10 cellular contexts compared by ENCODE assay signal in the genomic region with DNA sequence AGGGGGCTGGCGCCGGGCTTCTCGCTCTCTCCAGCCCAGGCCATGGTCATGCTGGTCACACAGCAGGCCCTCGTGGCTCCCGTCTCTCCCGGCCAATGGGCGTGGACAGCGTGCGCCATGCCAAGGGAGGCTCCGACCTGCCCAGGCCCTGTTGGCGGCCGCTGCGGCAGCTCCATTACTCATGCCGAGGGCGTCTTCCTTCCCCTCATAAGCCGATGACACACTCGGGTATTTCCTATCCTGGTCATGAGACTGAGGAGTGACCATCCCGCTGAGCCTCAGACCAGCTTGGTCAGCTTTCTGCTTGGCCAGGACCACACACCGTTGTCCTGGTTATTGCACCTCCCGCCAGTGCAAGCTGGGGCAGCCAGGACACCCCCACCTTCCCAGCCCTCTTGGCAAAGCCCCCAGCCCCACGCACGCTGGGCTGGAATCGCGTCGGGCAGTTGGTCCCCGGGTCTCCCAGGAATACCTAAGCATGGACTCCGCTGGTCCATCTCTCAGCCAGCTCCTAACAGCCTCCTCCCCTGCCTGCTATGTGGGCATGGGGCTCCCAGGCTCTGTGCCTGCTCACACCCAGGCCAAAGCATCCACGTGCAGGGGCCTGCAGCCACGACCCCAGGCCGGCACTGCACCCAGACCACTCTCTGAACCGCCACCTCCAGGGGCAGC. TPM values are rescaled to one million over a fixed set of nuclear protein-coding genes. Genes with fewer than 3 reads are reported as not detected.
DNase-seq lines count a peak whose midpoint lies in the region; ATAC-seq, FAIRE-seq and TF ChIP-seq lines count a peak whose summit lies in the region.
"Had no signal": no experiment of that assay in that cellular context is flagged by ENCODE, and none has a peak within 500 bp of the region (broad histone marks: within the 10 kb centered on the region; RNA-seq: fewer than 3 reads in every experiment).

No MANE protein-coding gene starts in this region.

- no peak overlapping the region for H2BK15ac ChIP-seq in mesenchymal stem cell (ENCODE audit: low read depth, poor library complexity, severe bottlenecking)

- H3K14ac ChIP-seq in mesenchymal stem cell (ENCODE audit: low read length in 2 of 2), result no peak overlapping the region

- no peak overlapping the region for H3K27ac Mint-ChIP-seq in activated naive CD8-positive, alpha-beta T cell treated with anti-CD3 and anti-CD28 coated beads, Interleukin-2, amount 50 U/mL, for 24 hours

- H3K36me3 ChIP-seq in endothelial cell of umbilical vein (ENCODE audit: control insufficient read depth in 2 of 2, extremely low read depth in 1 of 2, insufficient read depth in 2 of 2, low read length in 2 of 2), result no peaks in the 10 kb centered on the region
- peaks cover 0 to 5% of the 10 kb centered on the region in 2 experiments for H3K36me3 ChIP-seq in mesenchymal stem cell (ENCODE audit: control insufficient read depth in 1 of 2, insufficient read depth in 2 of 2, low read depth in 1 of 2, low read length in 2 of 2)

- no peak for ATAC-seq in GM19463 (IDR thresholded peaks at IDR 0.05; ENCODE audit: unreplicated experiment)
- no peak for ATAC-seq in GM19324 (IDR thresholded peaks at IDR 0.05; ENCODE audit: low FRiP score, unreplicated experiment)
- ATAC-seq in activated naive CD8-positive, alpha-beta T cell treated with anti-CD3 and anti-CD28 coated beads, Interleukin-2, amount 50 U/mL, for 24 hours, result no peak

- no peak overlapping the region for H4K8ac ChIP-seq in mesenchymal stem cell (ENCODE audit: low read length)

- 81% methylated on average over 31 of the region's 31 CpGs for WGBS in mesenchymal stem cell

- H3K9me3 ChIP-seq in endothelial cell of umbilical vein (replicated peaks; ENCODE audit: control insufficient read depth, insufficient read depth, low read length) (no peaks in the 10 kb centered on the region), mesenchymal stem cell (ENCODE audit: control insufficient read depth, low read length) (no peaks in the 10 kb centered on the region)
- H3K9me3 ChIP-seq: BLaER1 had no signal

- H3K9ac ChIP-seq in endothelial cell of umbilical vein (replicated peaks; ENCODE audit: extremely low read depth, insufficient read depth, low read length) (peak overlapping the region; percentile 55), mesenchymal stem cell (ENCODE audit: low read length) (peak overlapping the region; percentile 85)
- H3K9ac ChIP-seq: BLaER1 had no signal

- TF ChIP-seq CTCF in endothelial cell of umbilical vein (IDR thresholded peaks at IDR 0.05; ENCODE audit: extremely low read depth in 1 of 2, insufficient read depth in 1 of 2, low read depth in 1 of 2, low read length in 2 of 2), result no peak

- no peaks in the 10 kb centered on the region for H3K27me3 Mint-ChIP-seq in activated naive CD8-positive, alpha-beta T cell treated with anti-CD3 and anti-CD28 coated beads, Interleukin-2, amount 50 U/mL, for 24 hours

- no peaks in the 10 kb centered on the region for H3K79me2 ChIP-seq in endothelial cell of umbilical vein (ENCODE audit: control insufficient read depth, insufficient read depth, low read length)

- no peak for TF ChIP-seq POLR2A in endothelial cell of umbilical vein (IDR thresholded peaks at IDR 0.05; ENCODE audit: low read depth, low read length)

- no peak overlapping the region for H2AK5ac ChIP-seq in mesenchymal stem cell (ENCODE audit: low read length, severe bottlenecking)

- FAIRE-seq in endothelial cell of umbilical vein (lab: Jason Lieb, UNC), result peak; percentile 97

- H4K20me1 ChIP-seq in endothelial cell of umbilical vein (replicated peaks; ENCODE audit: control insufficient read depth, extremely low read depth, insufficient read depth, low read length), result no peaks in the 10 kb centered on the region

- no peaks in the 10 kb centered on the region for H3K9me1 ChIP-seq in endothelial cell of umbilical vein (replicated peaks; ENCODE audit: control insufficient read depth, extremely low read depth, insufficient read depth, low read length)

- intact Hi-C loops in endothelial cell of umbilical vein (cut with micrococcal nuclease), result loop anchor here (1.0 kb wide), 3 partner anchors 26 to 115 kb away; no protein-coding TSS in a partner anchor

- no peak overlapping the region for H3K4ac ChIP-seq in mesenchymal stem cell (ENCODE audit: low read depth in 1 of 2, low read length in 2 of 2)

- peaks cover 10% of the 10 kb centered on the region for H3K4me1 ChIP-seq in endothelial cell of umbilical vein (ENCODE audit: control insufficient read depth, extremely low read depth, insufficient read depth, low read length)
- peaks cover 20% of the 10 kb centered on the region for H3K4me1 ChIP-seq in mesenchymal stem cell (ENCODE audit: control insufficient read depth, insufficient read depth, low read depth, low read length)

- H3K4me3 Mint-ChIP-seq in activated naive CD8-positive, alpha-beta T cell treated with anti-CD3 and anti-CD28 coated beads, Interleukin-2, amount 50 U/mL, for 24 hours, result no peak overlapping the region

- DNase-seq in A172 (ENCODE audit: low spot score), result peak; percentile 94
- peak; percentile 94 for DNase-seq in LHCN-M2 (ENCODE audit: low read depth)
- DNase-seq in endothelial cell of umbilical vein (ENCODE audit: low read depth, low spot score), result peak; percentile 94
- peak; percentile 60 for DNase-seq in mesenchymal stem cell
- DNase-seq in NCI-H187 (lab: John Stamatoyannopoulos, UW), result no peak
- no peak for DNase-seq in activated naive CD8-positive, alpha-beta T cell treated with anti-CD3 and anti-CD28 coated beads, Interleukin-2, amount 50 U/mL, for 24 hours
- DNase-seq: NCI-H82 had no signal

- peak overlapping the region; percentile 90 for H3K27ac ChIP-seq in endothelial cell of umbilical vein (ENCODE audit: insufficient read depth, low read depth, low read length)
- H3K27ac ChIP-seq in mesenchymal stem cell (ENCODE audit: low read length, poor library complexity, severe bottlenecking), result no peak overlapping the region
- H3K27ac ChIP-seq: BLaER1 had no signal

- no peak overlapping the region for H2BK120ac ChIP-seq in mesenchymal stem cell (ENCODE audit: low read depth, low read length)

- H3K27me3 ChIP-seq in endothelial cell of umbilical vein (ENCODE audit: control insufficient read depth in 2 of 2, insufficient read depth in 2 of 2, low read length in 2 of 2), result no peaks in the 10 kb centered on the region
- H3K27me3 ChIP-seq in mesenchymal stem cell (ENCODE audit: control insufficient read depth in 1 of 2, insufficient read depth in 1 of 2, low read length in 2 of 2), result peaks cover 0 to 29% of the 10 kb centered on the region in 2 experiments
- H3K27me3 ChIP-seq: BLaER1 had no signal

- dilution Hi-C loops in endothelial cell of umbilical vein (cut with MboI; ENCODE audit: extremely low pct_ligation_motif_present, low sequenced_read_pairs), result no loop called here

- H3K4me1 Mint-ChIP-seq in activated naive CD8-positive, alpha-beta T cell treated with anti-CD3 and anti-CD28 coated beads, Interleukin-2, amount 50 U/mL, for 24 hours, result no peaks in the 10 kb centered on the region

- no peak overlapping the region for H3K4me3 ChIP-seq in endothelial cell of umbilical vein (replicated peaks in 1 of 3; ENCODE audit: insufficient read depth in 1 of 3, low read depth in 1 of 3, low read length in 3 of 3)
- H3K4me3 ChIP-seq in mesenchymal stem cell (ENCODE audit: insufficient read depth in 1 of 2, low read depth in 1 of 2, low read length in 2 of 2), result peak overlapping the region in 1 of 2 experiments; percentile 50
- H3K4me3 ChIP-seq: BLaER1 had no signal

- no peak overlapping the region for H2BK5ac ChIP-seq in mesenchymal stem cell (ENCODE audit: low read depth, low read length, poor library complexity, severe bottlenecking)

- no peaks in the 10 kb centered on the region for H3K79me1 ChIP-seq in mesenchymal stem cell (replicated peaks; ENCODE audit: low read length, poor library complexity, severe bottlenecking)

- no peak overlapping the region for H3K4me2 ChIP-seq in endothelial cell of umbilical vein (ENCODE audit: insufficient read depth, low read length)
- no peak overlapping the region for H3K4me2 ChIP-seq in mesenchymal stem cell (ENCODE audit: low read length, poor library complexity, severe bottlenecking)
- H3K4me2 ChIP-seq: BLaER1 had no signal

- H4K91ac ChIP-seq in mesenchymal stem cell (ENCODE audit: low read length), result no peak overlapping the region

- H2BK12ac ChIP-seq in mesenchymal stem cell (ENCODE audit: low read length in 2 of 2), result no peak overlapping the region

- H3K36me3 Mint-ChIP-seq in activated naive CD8-positive, alpha-beta T cell treated with anti-CD3 and anti-CD28 coated beads, Interleukin-2, amount 50 U/mL, for 24 hours (ENCODE audit: low read depth), result no peaks in the 10 kb centered on the region

- no peak overlapping the region for H3K23ac ChIP-seq in mesenchymal stem cell (ENCODE audit: low read length in 2 of 2)

- POLR2A ChIA-PET in endothelial cell of umbilical vein (lab: Charles Lee), result interaction anchor here (0.6 kb wide), 1 partner anchor 1383 kb away, joined by 8 read pairs; no protein-coding TSS in a partner anchor

- CTCF ChIA-PET in endothelial cell of umbilical vein (lab: Charles Lee), result interaction anchor here (0.9 to 2.0 kb wide), 11 partner anchors 9 to 220 kb away, joined by 3 to 26 read pairs (median 5); no protein-coding TSS in a partner anchor

- H3K9me3 Mint-ChIP-seq in activated naive CD8-positive, alpha-beta T cell treated with anti-CD3 and anti-CD28 coated beads, Interleukin-2, amount 50 U/mL, for 24 hours, result no peaks in the 10 kb centered on the region

- BruUV-seq in endothelial cell of umbilical vein (replicated peaks; lab: Mats Ljungman, UMichigan), result TSS peak; percentile 62

- no peak overlapping the region for H3K18ac ChIP-seq in mesenchymal stem cell (ENCODE audit: low read depth in 1 of 2, low read length in 2 of 2)

- peak overlapping the region; percentile 52 for H2AFZ ChIP-seq in endothelial cell of umbilical vein (ENCODE audit: low read depth, low read length)
- no peak overlapping the region for H2AFZ ChIP-seq in mesenchymal stem cell (ENCODE audit: low read depth, low read length)

RNA-seq across cellular contexts. Expression of a gene that starts 49.8 kb away (rescaled TPM):
- total RNA-seq in A172 (2014; rRNA removed; shearing (Covaris generic)), result 1.8 and 3.6 TPM in 2 replicates
- total RNA-seq in LHCN-M2 (2014; rRNA removed) (not detected in 2 replicates), endothelial cell of umbilical vein (0.51 and 1.3 TPM in 2 replicates)
- polyA plus RNA-seq in LHCN-M2 (2012), result not detected
- 0.52 and 0.80 TPM in 2 replicates for polyA plus RNA-seq in endothelial cell of umbilical vein
- polyA plus RNA-seq in endothelial cell of umbilical vein (2011; cell fraction: cytosol; rRNA removed), result 0.21 and 0.27 TPM in 2 replicates
- polyA plus RNA-seq in endothelial cell of umbilical vein (2011; cell fraction: nucleus; rRNA removed), result 0.75 and 0.87 TPM in 2 replicates
- 0.20 and 0.57 TPM in 2 replicates for polyA plus RNA-seq in endothelial cell of umbilical vein (2012)
- polyA minus RNA-seq in endothelial cell of umbilical vein, result 0.13 TPM in 1 of 2 replicates, not detected in the other
- polyA minus RNA-seq in endothelial cell of umbilical vein (2011; cell fraction: cytosol; rRNA and poly(A)+ RNA removed), result 10.7 TPM
- 0.34 and 0.58 TPM in 2 replicates for polyA minus RNA-seq in endothelial cell of umbilical vein (2011; cell fraction: nucleus; rRNA and poly(A)+ RNA removed)
- 0.73 TPM for polyA plus RNA-seq in mesenchymal stem cell (2013, experiment 1 of 2)
- polyA plus RNA-seq in mesenchymal stem cell (2013, experiment 2 of 2), result 0.49 TPM

Comparison
In these comparisons a context has a peak if more than half of its experiments do, and no peak if none do; other contexts are left out.
1. DNase-seq: peak in A172 (single experiment), LHCN-M2 (single experiment), endothelial cell of umbilical vein (single experiment) and mesenchymal stem cell (single experiment); none in NCI-H187 (0 of 2) and activated naive CD8-positive, alpha-beta T cell treated with anti-CD3 and anti-CD28 coated beads, Interleukin-2, amount 50 U/mL, for 24 hours (single experiment).